In genomic region chr5:198941-199820, GRCh38 we compare ENCODE assay signal across 1 cellular context.
TF ChIP-seq lines count a peak whose summit lies in the region.

No MANE protein-coding gene starts in this region.

TF ChIP-seq in SK-N-SH, 30 proteins besides CTCF, POLR2A, EP300 and RAD21 (continued from another document):
- no peak for TF ChIP-seq ZBTB33 (IDR thresholded peaks at IDR 0.05; ENCODE audit: borderline replicate concordance, low read depth)
